8 cellular contexts compared by ENCODE assay signal in the genomic region with DNA sequence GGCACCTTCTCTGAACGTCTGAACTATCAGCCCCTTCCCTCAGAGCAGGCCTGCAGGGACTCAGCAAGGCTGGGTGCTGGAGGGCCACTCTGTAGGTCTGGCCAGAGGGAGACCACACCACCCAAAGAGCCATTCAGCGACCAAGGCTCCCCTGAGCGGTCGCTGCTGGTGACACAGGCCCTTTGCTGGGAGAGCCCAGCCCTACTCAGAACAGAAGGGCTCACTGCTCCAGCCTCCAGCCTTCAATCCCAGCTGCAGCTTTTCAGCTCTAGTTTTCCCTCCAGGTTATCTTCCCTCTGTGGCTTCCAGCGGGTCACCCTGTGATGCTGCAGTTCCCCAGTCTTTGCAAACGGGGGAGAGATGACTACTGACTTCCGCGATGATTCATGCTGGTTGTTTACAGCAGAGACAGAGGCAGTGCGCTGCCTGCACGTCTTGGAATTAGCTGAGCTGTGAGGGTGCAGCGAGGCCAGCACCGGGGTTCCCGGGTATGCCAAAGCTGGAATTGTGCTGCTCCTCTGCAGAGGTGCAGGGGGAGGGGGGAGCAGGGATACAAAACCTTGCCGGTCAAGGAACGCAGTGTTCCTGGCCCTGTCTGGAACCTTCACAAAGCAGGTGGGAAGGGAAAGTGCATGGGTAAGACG.
DNase-seq lines count a peak whose midpoint lies in the region; ATAC-seq and TF ChIP-seq lines count a peak whose summit lies in the region.

No MANE protein-coding gene starts in this region.

- TF ChIP-seq POLR2A in prostate gland (IDR thresholded peaks at IDR 0.05) = no peak

- intact Hi-C loops in cardiac septum (cut with DNase I) = no loop called here
- intact Hi-C loops in prostate gland (cut with DNase I) = no loop called here

- no peaks in the 10 kb centered on the region for H3K36me3 ChIP-seq in prostate gland

- ATAC-seq in GM21529 (IDR thresholded peaks at IDR 0.05; ENCODE audit: unreplicated experiment) = no peak
- no peak for ATAC-seq in HG03159 (IDR thresholded peaks at IDR 0.05; ENCODE audit: unreplicated experiment)

- H3K9me3 ChIP-seq in prostate gland = no peaks in the 10 kb centered on the region

- TF ChIP-seq CTCF in prostate gland (IDR thresholded peaks at IDR 0.05) = peak in 1 of 4 experiments; percentile 8

- peaks cover 36% of the 10 kb centered on the region for H3K4me1 ChIP-seq in prostate gland (replicated peaks)

- WGBS in prostate gland = 42% methylated on average over 16 of the region's 16 CpGs

- DNase-seq in D341Med (ENCODE audit: low spot score) = peak; percentile 46
- peak; percentile 69 for DNase-seq in NCI-H82 (lab: John Stamatoyannopoulos, UW)
- peak; percentile 26 for DNase-seq in activated naive CD4-positive, alpha-beta T cell treated with Interleukin-2 at 50 U/mL for 16 hours
- peak; percentile 88 for DNase-seq in cardiac septum (ENCODE audit: low spot score)
- peak; percentile 48 for DNase-seq in prostate gland (ENCODE audit: low spot score)
- no peak for DNase-seq in NK-92 treated with Interleukin-12 subunit alpha and Interleukin-12 subunit beta, amount 100 ng/mL, for 24 hours (lab: John Stamatoyannopoulos, UW)

- H3K27ac ChIP-seq in prostate gland = peak overlapping the region; percentile 83 to 86

- H3K27me3 ChIP-seq in prostate gland (replicated peaks; ENCODE audit: insufficient read depth) = no peaks in the 10 kb centered on the region

- H3K4me3 ChIP-seq in prostate gland = no peak overlapping the region
